Comparison of ENCODE assay signal across 1 cellular context in the genomic region with DNA sequence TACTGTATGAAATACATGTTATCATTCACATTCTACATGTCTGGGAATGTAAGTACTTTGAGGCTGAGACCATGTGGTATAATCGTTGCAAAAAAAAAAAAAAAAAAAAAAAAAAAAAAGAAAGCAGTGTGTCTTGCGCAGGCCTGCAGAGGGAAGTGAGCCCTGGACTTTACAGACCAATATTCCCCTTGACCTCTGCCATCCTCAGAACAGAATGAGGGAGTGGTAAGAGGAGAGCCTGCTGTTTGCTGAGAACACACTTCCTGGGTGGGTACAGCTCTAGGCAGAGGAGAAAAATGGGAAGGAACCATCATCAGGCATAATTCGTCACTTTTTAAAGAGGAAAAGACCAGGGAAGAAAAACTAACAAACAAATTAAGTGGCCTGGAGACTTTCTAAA.
A peak's percentile ranks its signal among the peaks of the same experiment; 100 is the strongest.
TF ChIP-seq lines count a peak whose summit lies in the region.

No MANE protein-coding gene starts in this region.

TF ChIP-seq in K562, 482 proteins besides CTCF, POLR2A, EP300 and RAD21 (continued from another document):
- TF ChIP-seq ZNF384 (IDR thresholded peaks at IDR 0.05; ENCODE audit: low read depth, low read length): peak; percentile 47; the same call in 1 of the 2 replicates
- TF ChIP-seq MTA2 (IDR thresholded peaks at IDR 0.05; ENCODE audit: low read depth): no peak
